ENCODE assay signal across 9 cellular contexts in genomic region chr2:44616616-44617266, GRCh38.
DNase-seq lines count a peak whose midpoint lies in the region; ATAC-seq, FAIRE-seq and TF ChIP-seq lines count a peak whose summit lies in the region.
"Had no signal": no experiment of that assay in that cellular context is flagged by ENCODE, and none has a peak within 500 bp of the region (broad histone marks: within the 10 kb centered on the region; RNA-seq: fewer than 3 reads in every experiment).

No MANE protein-coding gene starts in this region.

- no peak overlapping the region for H2AFZ ChIP-seq in fibroblast of lung (ENCODE audit: low read length)
- H2AFZ ChIP-seq: neural progenitor cell had no signal

- H3K27ac ChIP-seq in fibroblast of lung (ENCODE audit: insufficient read depth, low read length) (no peak overlapping the region), left lung (no peak overlapping the region)
- H3K27ac ChIP-seq: neural progenitor cell had no signal

- ATAC-seq in GM18517 (IDR thresholded peaks at IDR 0.05; ENCODE audit: unreplicated experiment) (peak; percentile 85), GM21360 (IDR thresholded peaks at IDR 0.05; ENCODE audit: unreplicated experiment) (peak; percentile 53), HG03520 (IDR thresholded peaks at IDR 0.05; ENCODE audit: unreplicated experiment) (peak; percentile 78), left lung (no peak)

- FAIRE-seq in RCC 7860 (lab: Jason Lieb, UNC): no peak

- no peak overlapping the region for H3K9ac ChIP-seq in fibroblast of lung (ENCODE audit: insufficient read depth, low read length)
- H3K9ac ChIP-seq: neural progenitor cell had no signal

- no peaks in the 10 kb centered on the region for H3K9me3 ChIP-seq in fibroblast of lung (ENCODE audit: control insufficient read depth, insufficient read depth, low read depth, low read length)
- H3K9me3 ChIP-seq in left lung: no peaks in the 10 kb centered on the region

- H3K36me3 ChIP-seq in fibroblast of lung (ENCODE audit: control insufficient read depth, insufficient read depth, low read length): no peaks in the 10 kb centered on the region
- H3K36me3 ChIP-seq in left lung: no peaks in the 10 kb centered on the region
- H3K36me3 ChIP-seq: neural progenitor cell had no signal

- H3K4me3 ChIP-seq in fibroblast of lung (replicated peaks in 1 of 4; ENCODE audit: control extremely low read depth in 1 of 4, insufficient read depth in 1 of 4, low read depth in 3 of 4, low read length in 4 of 4): peak overlapping the region in 1 of 4 experiments; percentile 50
- H3K4me3 ChIP-seq in left lung: no peak overlapping the region
- H3K4me3 ChIP-seq: neural progenitor cell had no signal

- H4K20me1 ChIP-seq in fibroblast of lung (ENCODE audit: control insufficient read depth, extremely low read depth, insufficient read depth, low read length): no peaks in the 10 kb centered on the region

- intact Hi-C loops in left lung (cut with DNase I): no loop called here

- H3K27me3 ChIP-seq in fibroblast of lung (ENCODE audit: control insufficient read depth, insufficient read depth, low read length): no peaks in the 10 kb centered on the region
- H3K27me3 ChIP-seq in left lung: no peaks in the 10 kb centered on the region
- H3K27me3 ChIP-seq: neural progenitor cell had no signal

- H3K4me1 ChIP-seq in fibroblast of lung (ENCODE audit: control insufficient read depth, extremely low read depth, insufficient read depth, low read length) (no peaks in the 10 kb centered on the region), left lung (no peaks in the 10 kb centered on the region)

- TF ChIP-seq CTCF in fibroblast of lung (conservative IDR thresholded peaks at IDR 0.05 in 1 of 2, IDR thresholded peaks at IDR 0.05 in 1 of 2; ENCODE audit: low read depth in 1 of 2, low read length in 2 of 2) (no peak), left lung (IDR thresholded peaks at IDR 0.05) (no peak)

- H3K4me2 ChIP-seq in fibroblast of lung (ENCODE audit: extremely low read depth, insufficient read depth, low read length): peak overlapping the region; percentile 52
- H3K4me2 ChIP-seq: neural progenitor cell had no signal

- peak in 1 of 2 donors; percentile 23 for DNase-seq in fibroblast of lung (ENCODE audit: low read depth in 2 of 2)
- no peak for DNase-seq in left lung
- DNase-seq in activated CD4-positive, alpha-beta T cell treated with anti-CD3 and anti-CD28 coated beads, Interleukin-2, amount 50 U/mL, for 4 hours: no peak
- no peak for DNase-seq in RCC 7860 (ENCODE audit: low spot score)
- DNase-seq in NCI-H2107 (lab: John Stamatoyannopoulos, UW): no peak

- no peaks in the 10 kb centered on the region for H3K79me2 ChIP-seq in fibroblast of lung (ENCODE audit: control insufficient read depth, insufficient read depth, low read length)
